ENCODE assay signal across 1 cellular context in the genomic region with DNA sequence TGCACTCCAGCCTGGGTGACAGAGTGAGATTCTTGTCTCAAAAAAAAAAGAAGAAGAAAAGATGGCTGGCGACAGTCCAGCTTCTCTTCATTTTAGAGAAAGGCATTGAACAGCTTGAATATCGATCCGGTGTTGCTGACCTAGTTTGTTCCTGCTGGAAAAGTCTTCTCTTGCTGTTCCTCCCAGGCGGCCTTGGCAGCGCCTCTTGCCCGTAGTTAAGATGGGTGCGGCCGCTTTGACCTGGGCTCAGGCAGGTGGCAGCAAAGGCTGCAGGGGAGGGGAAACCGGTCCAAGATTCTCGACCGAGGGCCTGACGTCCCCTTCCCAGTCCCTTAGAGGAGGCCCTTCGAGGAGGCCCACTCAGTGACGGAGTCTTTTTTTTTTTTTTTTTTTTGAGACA.
TF ChIP-seq lines count a peak whose summit lies in the region.

No MANE protein-coding gene starts in this region.

TF ChIP-seq in H1, 55 proteins besides CTCF, POLR2A, EP300 and RAD21:
- TF ChIP-seq USF2 (IDR thresholded peaks at IDR 0.05; ENCODE audit: low read length) (no peak), CREB1 (IDR thresholded peaks at IDR 0.05) (no peak), NRF1 (IDR thresholded peaks at IDR 0.05; ENCODE audit: low read depth, low read length) (no peak), TAF7 (optimal IDR thresholded peaks at IDR 0.05; ENCODE audit: borderline replicate concordance, low read depth, low read length) (no peak), YY1 (IDR thresholded peaks at IDR 0.05; ENCODE audit: low read depth, low read length) (no peak), BRCA1 (IDR thresholded peaks at IDR 0.05; ENCODE audit: low read depth, low read length) (no peak), SIN3A (conservative IDR thresholded peaks at IDR 0.05 in 1 of 2, IDR thresholded peaks at IDR 0.05 in 1 of 2; ENCODE audit: low read depth in 1 of 2, low read length in 2 of 2) (no peak), SP1 (IDR thresholded peaks at IDR 0.05; ENCODE audit: low read depth, low read length) (no peak), SUZ12 (IDR thresholded peaks at IDR 0.05; ENCODE audit: low read length) (no peak), CBX5 (IDR thresholded peaks at IDR 0.05; ENCODE audit: low read depth, low read length) (no peak), CBX8 (IDR thresholded peaks at IDR 0.05; ENCODE audit: borderline replicate concordance, low read depth, low read length) (no peak), RNF2 (IDR thresholded peaks at IDR 0.05; ENCODE audit: borderline replicate concordance, low read depth, low read length, missing control alignments, poor library complexity, severe bottlenecking) (no peak), CEBPB (IDR thresholded peaks at IDR 0.05; ENCODE audit: low read depth, low read length) (no peak), JUN (IDR thresholded peaks at IDR 0.05; ENCODE audit: low read depth, low read length) (no peak), MAFK (IDR thresholded peaks at IDR 0.05; ENCODE audit: low read depth, low read length) (no peak)
- TF ChIP-seq, protein P1, sequence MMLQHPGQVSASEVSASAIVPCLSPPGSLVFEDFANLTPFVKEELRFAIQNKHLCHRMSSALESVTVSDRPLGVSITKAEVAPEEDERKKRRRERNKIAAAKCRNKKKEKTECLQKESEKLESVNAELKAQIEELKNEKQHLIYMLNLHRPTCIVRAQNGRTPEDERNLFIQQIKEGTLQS (IDR thresholded peaks at IDR 0.05; ENCODE audit: insufficient read depth, low read depth, low read length): no peak
- TF ChIP-seq, protein P2, sequence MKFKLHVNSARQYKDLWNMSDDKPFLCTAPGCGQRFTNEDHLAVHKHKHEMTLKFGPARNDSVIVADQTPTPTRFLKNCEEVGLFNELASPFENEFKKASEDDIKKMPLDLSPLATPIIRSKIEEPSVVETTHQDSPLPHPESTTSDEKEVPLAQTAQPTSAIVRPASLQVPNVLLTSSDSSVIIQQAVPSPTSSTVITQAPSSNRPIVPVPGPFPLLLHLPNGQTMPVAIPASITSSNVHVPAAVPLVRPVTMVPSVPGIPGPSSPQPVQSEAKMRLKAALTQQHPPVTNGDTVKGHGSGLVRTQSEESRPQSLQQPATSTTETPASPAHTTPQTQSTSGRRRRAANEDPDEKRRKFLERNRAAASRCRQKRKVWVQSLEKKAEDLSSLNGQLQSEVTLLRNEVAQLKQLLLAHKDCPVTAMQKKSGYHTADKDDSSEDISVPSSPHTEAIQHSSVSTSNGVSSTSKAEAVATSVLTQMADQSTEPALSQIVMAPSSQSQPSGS (IDR thresholded peaks at IDR 0.05; ENCODE audit: low read length): no peak
